ENCODE assay signal across 18 cellular contexts in the genomic region with DNA sequence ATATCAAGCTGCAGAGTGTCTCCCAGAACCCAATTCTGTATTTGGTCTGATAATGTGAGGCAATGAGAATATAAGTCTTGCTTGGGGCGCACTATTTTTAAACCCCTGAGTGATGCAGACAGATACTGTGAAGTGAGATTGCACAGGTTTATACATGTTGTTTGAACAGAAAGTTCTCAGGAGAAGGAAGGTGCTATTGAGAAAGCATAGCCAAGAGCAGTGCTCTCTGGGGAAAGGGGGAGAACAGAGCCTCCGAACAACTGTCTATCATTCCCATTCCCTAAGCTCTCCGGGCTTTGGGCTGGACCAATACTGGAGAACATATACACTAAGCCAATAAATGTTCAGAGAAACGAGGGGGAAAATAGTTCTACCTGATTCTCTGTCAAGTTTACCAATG.
A peak's percentile ranks its signal among the peaks of the same experiment; 100 is the strongest.
DNase-seq lines count a peak whose midpoint lies in the region; ATAC-seq, FAIRE-seq and TF ChIP-seq lines count a peak whose summit lies in the region.
"Had no signal": no experiment of that assay in that cellular context is flagged by ENCODE, and none has a peak within 500 bp of the region (broad histone marks: within the 10 kb centered on the region; RNA-seq: fewer than 3 reads in every experiment).

No MANE protein-coding gene starts in this region.

- SMC1A ChIA-PET in GM12878 (lab: Charles Lee; ENCODE audit: uncharacterized antibody, unreplicated experiment), result interaction anchor here (0.8 to 1.3 kb wide), 5 partner anchors 15 to 73 kb away, joined by 3 to 4 read pairs (median 3); no protein-coding TSS in a partner anchor

- TF ChIP-seq EP300 in GM12878 (IDR thresholded peaks at IDR 0.05; ENCODE audit: borderline replicate concordance in 1 of 2, control insufficient read depth in 1 of 2, low read depth in 2 of 2, low read length in 2 of 2) (no peak), gastroesophageal sphincter (IDR thresholded peaks at IDR 0.05) (no peak)

- in situ Hi-C loops in GM12878 (cut with MboI), result no loop called here

- CTCF ChIA-PET in GM12878 (lab: Yijun Ruan, JAX), result interaction anchor here (1.0 to 1.5 kb wide), 3 partner anchors 25 to 30 kb away, joined by 4 to 5 read pairs (median 4); no protein-coding TSS in a partner anchor

- no peaks in the 10 kb centered on the region for H3K79me2 ChIP-seq in GM12878 (ENCODE audit: control insufficient read depth, insufficient read depth, low read length)

- H4K20me1 ChIP-seq in GM12878 (ENCODE audit: control insufficient read depth, insufficient read depth), result no peaks in the 10 kb centered on the region

- H3K9ac ChIP-seq in GM12878 (ENCODE audit: control insufficient read depth, insufficient read depth, low read length), result no peak overlapping the region
- no peak overlapping the region for H3K9ac ChIP-seq in stomach smooth muscle (ENCODE audit: low read length in 2 of 2)
- H3K9ac ChIP-seq: GM23248 had no signal

- no peak overlapping the region for H2AFZ ChIP-seq in GM12878 (ENCODE audit: control insufficient read depth, low read depth, low read length)
- H2AFZ ChIP-seq: GM23248 had no signal

- H3K27me3 ChIP-seq in GM12878 (replicated peaks in 1 of 2; ENCODE audit: control insufficient read depth in 2 of 2, insufficient read depth in 2 of 2, low read length in 1 of 2) (no peaks in the 10 kb centered on the region; a peak in 2 of 4 replicates), gastroesophageal sphincter (no peaks in the 10 kb centered on the region), stomach smooth muscle (ENCODE audit: control insufficient read depth in 1 of 2, insufficient read depth in 2 of 2, low read length in 2 of 2) (no peaks in the 10 kb centered on the region), H7 (ENCODE audit: control insufficient read depth, insufficient read depth, low read length) (no peaks in the 10 kb centered on the region)

- peak; percentile 41 for FAIRE-seq in GM12878 (lab: Jason Lieb, UNC)
- FAIRE-seq: G401.6, K562 had no signal

- ATAC-seq in GM12878 (peak; percentile 26; the same call in 1 of the 3 replicates), gastroesophageal sphincter (peak; percentile 74)

- H3K36me3 ChIP-seq in GM12878 (ENCODE audit: control insufficient read depth in 2 of 2, insufficient read depth in 2 of 2, low read length in 1 of 2) (no peaks in the 10 kb centered on the region), gastroesophageal sphincter (no peaks in the 10 kb centered on the region), stomach smooth muscle (ENCODE audit: control insufficient read depth in 2 of 2, insufficient read depth in 2 of 2, low read length in 2 of 2) (no peaks in the 10 kb centered on the region), H7 (replicated peaks; ENCODE audit: control insufficient read depth, insufficient read depth, low read length) (no peaks in the 10 kb centered on the region)

- TF ChIP-seq CTCF in GM12878 (IDR thresholded peaks at IDR 0.05 in 2 of 3, conservative IDR thresholded peaks at IDR 0.05 in 1 of 3; ENCODE audit: control insufficient read depth in 2 of 3, extremely low read depth in 1 of 3, insufficient read depth in 1 of 3, low read depth in 3 of 3, low read length in 3 of 3) (no peak), gastroesophageal sphincter (IDR thresholded peaks at IDR 0.05) (no peak)

- TF ChIP-seq POLR2A in GM12878 (IDR thresholded peaks at IDR 0.05; ENCODE audit: low read depth, low read length), result no peak
- no peak for TF ChIP-seq POLR2A in gastroesophageal sphincter (IDR thresholded peaks at IDR 0.05)

- H3K4me1 ChIP-seq in GM12878 (ENCODE audit: control insufficient read depth, insufficient read depth, low read length), result no peaks in the 10 kb centered on the region
- H3K4me1 ChIP-seq in gastroesophageal sphincter, result peaks cover 0 to 23% (median 0%) of the 10 kb centered on the region in 3 donors
- no peaks in the 10 kb centered on the region for H3K4me1 ChIP-seq in stomach smooth muscle (ENCODE audit: control insufficient read depth, insufficient read depth, low read length)

- no peak for TF ChIP-seq RAD21 in GM12878 (IDR thresholded peaks at IDR 0.05; ENCODE audit: insufficient read depth, low read depth, low read length)

- H3K27ac ChIP-seq in GM12878 (ENCODE audit: control insufficient read depth, insufficient read depth) (no peak overlapping the region), gastroesophageal sphincter (peak overlapping the region; percentile 54 to 85 (median 78)), stomach smooth muscle (ENCODE audit: low read length) (peak overlapping the region; percentile 6)
- H3K27ac ChIP-seq: GM23248, HL-60 had no signal

- intact Hi-C loops in GM12878 (cut with micrococcal nuclease; ENCODE audit: unreplicated experiment), result no loop called here

- BruUV-seq in GM12878 (replicated peaks; lab: Mats Ljungman, UMichigan), result no TSS peak

- no peak overlapping the region for H3K4me3 ChIP-seq in GM12878
- H3K4me3 ChIP-seq in gastroesophageal sphincter, result peak overlapping the region in 1 of 2 donors; percentile 4
- no peak overlapping the region for H3K4me3 ChIP-seq in stomach smooth muscle (ENCODE audit: low read length in 2 of 2)
- no peak overlapping the region for H3K4me3 ChIP-seq in H7 (ENCODE audit: insufficient read depth, low read depth, low read length)
- H3K4me3 ChIP-seq: GM23248, K562 had no signal

- WGBS in GM12878 (ENCODE audit: insufficient coverage, insufficient replicate concordance, low lambda C conversion rate, missing lambda C conversion rate), result 23% methylated on average over 4 of the region's 4 CpGs
- 55 to 60% methylated on average over 4 of the region's 4 CpGs for WGBS in gastroesophageal sphincter (ENCODE audit: low coverage in 1 of 2), 2 donors

- POLR2A ChIA-PET in GM12878 (lab: Charles Lee), result no interaction called here

- DNase-seq in HPDE6-E6E7 (ENCODE audit: extremely low spot score) (peak; percentile 48), GM12878 (ENCODE audit: low read depth, low spot score) (no peak), SK-N-DZ (ENCODE audit: low spot score) (no peak), hypothalamus (lab: John Stamatoyannopoulos, UW) (no peak), H7 (no peak)
- DNase-seq: Calu3; CD4-positive, alpha-beta T cell; DMS79; GM23248; NCI-H1048; NCI-H345; NK-92 treated with Interleukin-12 subunit alpha and Interleukin-12 subunit beta, amount 100 ng/mL, for 24 hours; SHP77 had no signal

- H3K4me2 ChIP-seq in GM12878 (ENCODE audit: control insufficient read depth, insufficient read depth), result no peak overlapping the region

- H3K9me3 ChIP-seq in GM12878 (replicated peaks; ENCODE audit: control insufficient read depth, insufficient read depth, low read length) (no peaks in the 10 kb centered on the region), gastroesophageal sphincter (no peaks in the 10 kb centered on the region), stomach smooth muscle (ENCODE audit: control insufficient read depth in 2 of 2, low read length in 2 of 2) (no peaks in the 10 kb centered on the region)

- RAD21 ChIA-PET in GM12878 (lab: Charles Lee; ENCODE audit: unreplicated experiment), result interaction anchor here (1.0 kb wide), 1 partner anchor 77 kb away, joined by 3 read pairs; no protein-coding TSS in a partner anchor

TF ChIP-seq in GM12878, 131 proteins besides CTCF, POLR2A, EP300 and RAD21:
- TF ChIP-seq MEF2B (IDR thresholded peaks at IDR 0.05; ENCODE audit: partially characterized antibody, poor library complexity, severe bottlenecking) (peak; percentile 15), TBL1XR1 (IDR thresholded peaks at IDR 0.05; ENCODE audit: low read depth, low read length) (no peak)
